Comparison of ENCODE assay signal across 15 cellular contexts in the genomic region with DNA sequence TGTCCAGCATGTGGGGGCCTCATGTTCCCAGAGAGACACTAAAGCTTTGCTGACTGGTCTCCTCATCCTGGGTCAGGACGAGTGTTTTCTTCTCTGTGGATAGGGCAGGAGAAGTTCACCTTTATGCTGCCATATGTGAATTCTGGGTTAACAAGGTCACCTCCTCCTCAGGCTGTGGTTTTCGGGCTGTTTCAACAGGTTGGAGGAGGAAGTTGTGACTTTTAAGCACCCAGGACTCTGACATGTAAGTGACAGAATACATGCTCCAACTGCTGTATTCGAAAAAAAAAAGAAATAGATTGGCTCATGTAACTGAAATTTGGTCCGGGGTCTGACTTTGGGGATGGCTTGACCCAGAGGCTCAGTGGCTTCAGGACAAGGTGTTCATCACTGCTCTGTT. TPM values are rescaled to one million over a fixed set of nuclear protein-coding genes. Genes with fewer than 3 reads are reported as not detected.
A peak's percentile ranks its signal among the peaks of the same experiment; 100 is the strongest.
DNase-seq lines count a peak whose midpoint lies in the region; ATAC-seq and TF ChIP-seq lines count a peak whose summit lies in the region.
"Had no signal": no experiment of that assay in that cellular context is flagged by ENCODE, and none has a peak within 500 bp of the region (broad histone marks: within the 10 kb centered on the region; RNA-seq: fewer than 3 reads in every experiment).

No MANE protein-coding gene starts in this region.

- H3K4me3 Mint-ChIP-seq in activated CD4-positive, alpha-beta memory T cell treated with anti-CD3 and anti-CD28 coated beads, Interleukin-2, amount 10 ng/mL, durations not matched to agents 7 days and 5 days: no peak overlapping the region
- H3K4me3 Mint-ChIP-seq in activated CD4-positive, alpha-beta memory T cell treated with anti-CD3 and anti-CD28 coated beads for 36 hours: no peak overlapping the region
- H3K4me3 Mint-ChIP-seq in central memory CD8-positive, alpha-beta T cell: no peak overlapping the region
- H3K4me3 Mint-ChIP-seq in stimulated activated memory B cell treated with anti-CD40 and anti-IgM and Interleukin-4, amounts not matched to agents 10 μg/mL and 1 μg/mL and 100 μg/mL, for 72 hours: no peak overlapping the region

- H3K9me3 Mint-ChIP-seq in activated CD4-positive, alpha-beta memory T cell treated with anti-CD3 and anti-CD28 coated beads, Interleukin-2, amount 10 ng/mL, durations not matched to agents 7 days and 5 days: no peaks in the 10 kb centered on the region
- H3K9me3 Mint-ChIP-seq in activated CD4-positive, alpha-beta memory T cell treated with anti-CD3 and anti-CD28 coated beads for 36 hours: no peaks in the 10 kb centered on the region
- H3K9me3 Mint-ChIP-seq in central memory CD8-positive, alpha-beta T cell: no peaks in the 10 kb centered on the region
- H3K9me3 Mint-ChIP-seq in stimulated activated memory B cell treated with anti-CD40 and anti-IgM and Interleukin-4, amounts not matched to agents 10 μg/mL and 1 μg/mL and 100 μg/mL, for 72 hours: no peaks in the 10 kb centered on the region

- no peak for ATAC-seq in central memory CD8-positive, alpha-beta T cell (replicated peaks; ENCODE audit: extremely low read depth, poor library complexity, severe bottlenecking)
- no peak for ATAC-seq in stimulated activated memory B cell treated with anti-CD40 and anti-IgM and Interleukin-4, amounts not matched to agents 10 μg/mL and 1 μg/mL and 100 μg/mL, for 72 hours
- ATAC-seq in GM19351 (IDR thresholded peaks at IDR 0.05; ENCODE audit: unreplicated experiment): no peak

- POLR2A ChIA-PET in activated CD4-positive, alpha-beta memory T cell treated with anti-CD3 and anti-CD28 coated beads, Interleukin-2, amount 10 ng/mL, durations not matched to agents 7 days and 5 days (lab: Charles Lee): interaction anchor here (0.6 to 1.1 kb wide), 4 partner anchors 14 to 266 kb away, joined by 3 read pairs; no protein-coding TSS in a partner anchor
- POLR2A ChIA-PET in activated CD4-positive, alpha-beta memory T cell treated with anti-CD3 and anti-CD28 coated beads for 36 hours (lab: Charles Lee): no interaction called here

- H3K27ac Mint-ChIP-seq in activated CD4-positive, alpha-beta memory T cell treated with anti-CD3 and anti-CD28 coated beads, Interleukin-2, amount 10 ng/mL, durations not matched to agents 7 days and 5 days: peak overlapping the region; percentile 12
- H3K27ac Mint-ChIP-seq in activated CD4-positive, alpha-beta memory T cell treated with anti-CD3 and anti-CD28 coated beads for 36 hours: no peak overlapping the region
- H3K27ac Mint-ChIP-seq in central memory CD8-positive, alpha-beta T cell (ENCODE audit: low read depth): peak overlapping the region; percentile 4
- peak overlapping the region; percentile 71 for H3K27ac Mint-ChIP-seq in stimulated activated memory B cell treated with anti-CD40 and anti-IgM and Interleukin-4, amounts not matched to agents 10 μg/mL and 1 μg/mL and 100 μg/mL, for 72 hours

- H3K4me3 ChIP-seq in coronary artery: no peak overlapping the region
- H3K4me3 ChIP-seq: cardiac muscle cell, transverse colon had no signal

- no peak for DNase-seq in activated CD4-positive, alpha-beta memory T cell treated with anti-CD3 and anti-CD28 coated beads, Interleukin-2, amount 10 ng/mL, durations not matched to agents 7 days and 5 days
- no peak for DNase-seq in activated CD4-positive, alpha-beta memory T cell treated with anti-CD3 and anti-CD28 coated beads for 36 hours
- DNase-seq in OCI-M1 (lab: John Stamatoyannopoulos, UW) (peak; percentile 18), nucleus accumbens (lab: John Stamatoyannopoulos, UW) (no peak), coronary artery (ENCODE audit: low spot score) (no peak)
- no peak for DNase-seq in central memory CD8-positive, alpha-beta T cell (ENCODE audit: low spot score in 2 of 2)
- DNase-seq: DMS153, NCI-H748 treated with DMSO at 0.1 percent for 48 hours, T1000 had no signal

- intact Hi-C loops in activated CD4-positive, alpha-beta memory T cell treated with anti-CD3 and anti-CD28 coated beads for 36 hours (cut with micrococcal nuclease): loop anchor here (5.0 kb wide), 2 partner anchors 40 to 255 kb away; no protein-coding TSS in a partner anchor

- H3K27me3 Mint-ChIP-seq in activated CD4-positive, alpha-beta memory T cell treated with anti-CD3 and anti-CD28 coated beads, Interleukin-2, amount 10 ng/mL, durations not matched to agents 7 days and 5 days: no peaks in the 10 kb centered on the region
- H3K27me3 Mint-ChIP-seq in activated CD4-positive, alpha-beta memory T cell treated with anti-CD3 and anti-CD28 coated beads for 36 hours: no peaks in the 10 kb centered on the region
- H3K27me3 Mint-ChIP-seq in central memory CD8-positive, alpha-beta T cell: no peaks in the 10 kb centered on the region
- H3K27me3 Mint-ChIP-seq in stimulated activated memory B cell treated with anti-CD40 and anti-IgM and Interleukin-4, amounts not matched to agents 10 μg/mL and 1 μg/mL and 100 μg/mL, for 72 hours: no peaks in the 10 kb centered on the region

- H3K36me3 Mint-ChIP-seq in activated CD4-positive, alpha-beta memory T cell treated with anti-CD3 and anti-CD28 coated beads, Interleukin-2, amount 10 ng/mL, durations not matched to agents 7 days and 5 days (ENCODE audit: low read depth): no peaks in the 10 kb centered on the region
- H3K36me3 Mint-ChIP-seq in activated CD4-positive, alpha-beta memory T cell treated with anti-CD3 and anti-CD28 coated beads for 36 hours: no peaks in the 10 kb centered on the region
- peaks cover 3% of the 10 kb centered on the region for H3K36me3 Mint-ChIP-seq in central memory CD8-positive, alpha-beta T cell (ENCODE audit: insufficient read depth)
- H3K36me3 Mint-ChIP-seq in stimulated activated memory B cell treated with anti-CD40 and anti-IgM and Interleukin-4, amounts not matched to agents 10 μg/mL and 1 μg/mL and 100 μg/mL, for 72 hours: no peaks in the 10 kb centered on the region

- no peak for TF ChIP-seq CTCF in coronary artery (IDR thresholded peaks at IDR 0.05)

- peak overlapping the region in 1 of 2 donors; percentile 30 for H3K27ac ChIP-seq in coronary artery
- H3K27ac ChIP-seq: cardiac muscle cell had no signal

- CTCF ChIA-PET in activated CD4-positive, alpha-beta memory T cell treated with anti-CD3 and anti-CD28 coated beads, Interleukin-2, amount 10 ng/mL, durations not matched to agents 7 days and 5 days (lab: Charles Lee): interaction anchor here (0.9 to 2.3 kb wide), 6 partner anchors 39 to 602 kb away, joined by 3 to 10 read pairs (median 4); partner anchors contain the start of gene CNEP1R1
- CTCF ChIA-PET in activated CD4-positive, alpha-beta memory T cell treated with anti-CD3 and anti-CD28 coated beads for 36 hours (lab: Charles Lee): interaction anchor here (0.7 to 2.4 kb wide), 8 partner anchors 10 to 180 kb away, joined by 3 to 9 read pairs (median 4); partner anchors contain the start of gene NKD1

- H3K4me1 Mint-ChIP-seq in activated CD4-positive, alpha-beta memory T cell treated with anti-CD3 and anti-CD28 coated beads, Interleukin-2, amount 10 ng/mL, durations not matched to agents 7 days and 5 days: peaks cover 16% of the 10 kb centered on the region
- peaks cover 31% of the 10 kb centered on the region for H3K4me1 Mint-ChIP-seq in activated CD4-positive, alpha-beta memory T cell treated with anti-CD3 and anti-CD28 coated beads for 36 hours (ENCODE audit: low read depth)
- peaks cover 16% of the 10 kb centered on the region for H3K4me1 Mint-ChIP-seq in central memory CD8-positive, alpha-beta T cell
- H3K4me1 Mint-ChIP-seq in stimulated activated memory B cell treated with anti-CD40 and anti-IgM and Interleukin-4, amounts not matched to agents 10 μg/mL and 1 μg/mL and 100 μg/mL, for 72 hours: peaks cover 20% of the 10 kb centered on the region

RNA-seq across cellular contexts. Expression of gene SNX20, which starts 54.2 kb away (rescaled TPM):
- total RNA-seq in activated CD4-positive, alpha-beta memory T cell treated with anti-CD3 and anti-CD28 coated beads, Interleukin-2, amount 10 ng/mL, durations not matched to agents 7 days and 5 days: 10 to 100 TPM; 94.7 to 97.7 TPM
- 10 to 100 TPM; 55.4 to 56.9 TPM for total RNA-seq in activated CD4-positive, alpha-beta memory T cell treated with anti-CD3 and anti-CD28 coated beads for 36 hours
- total RNA-seq: cardiac muscle cell, M059J, renal cortical epithelial cell had no signal
